Comparison of ENCODE assay signal across 8 cellular contexts in genomic region chr3:58034738-58035511, GRCh38. TPM values are rescaled to one million over a fixed set of nuclear protein-coding genes. Genes with fewer than 3 reads are reported as not detected.
DNase-seq lines count a peak whose midpoint lies in the region; ATAC-seq and TF ChIP-seq lines count a peak whose summit lies in the region.

No MANE protein-coding gene starts in this region.

- H3K27ac Mint-ChIP-seq in Calu3 (ENCODE audit: unreplicated experiment): peak overlapping the region; percentile 35
- H3K27ac Mint-ChIP-seq in activated naive CD4-positive, alpha-beta T cell treated with anti-CD3 and anti-CD28 coated beads, Interleukin-2, amount 10 ng/mL, durations not matched to agents 7 days and 5 days: peak overlapping the region; percentile 85

- CTCF ChIA-PET in Calu3 (lab: Charles Lee): interaction anchor here (0.5 to 0.7 kb wide), 3 partner anchors 15 to 137 kb away, joined by 3 to 5 read pairs (median 3); no protein-coding TSS in a partner anchor
- CTCF ChIA-PET in activated naive CD4-positive, alpha-beta T cell treated with anti-CD3 and anti-CD28 coated beads, Interleukin-2, amount 10 ng/mL, durations not matched to agents 7 days and 5 days (lab: Charles Lee): no interaction called here

- H3K27ac ChIP-seq in left ventricle myocardium inferior (replicated peaks): no peak overlapping the region

- ATAC-seq in GM19438 (IDR thresholded peaks at IDR 0.05; ENCODE audit: low read depth, unreplicated experiment): peak; percentile 96
- ATAC-seq in HG03196 (IDR thresholded peaks at IDR 0.05; ENCODE audit: unreplicated experiment): peak; percentile 96
- peak; percentile 14 for ATAC-seq in sciatic nerve

- H3K4me1 Mint-ChIP-seq in Calu3 (ENCODE audit: low read depth, unreplicated experiment): peaks cover 37% of the 10 kb centered on the region
- peaks cover 42% of the 10 kb centered on the region for H3K4me1 Mint-ChIP-seq in activated naive CD4-positive, alpha-beta T cell treated with anti-CD3 and anti-CD28 coated beads, Interleukin-2, amount 10 ng/mL, durations not matched to agents 7 days and 5 days

- intact Hi-C loops in Calu3 (cut with micrococcal nuclease; ENCODE audit: unreplicated experiment): no loop called here
- intact Hi-C loops in sciatic nerve (cut with DNase I): no loop called here
- intact Hi-C loops in left ventricle myocardium inferior (cut with micrococcal nuclease): no loop called here

- no peaks in the 10 kb centered on the region for H3K9me3 Mint-ChIP-seq in Calu3 (ENCODE audit: low read depth, unreplicated experiment)
- H3K9me3 Mint-ChIP-seq in activated naive CD4-positive, alpha-beta T cell treated with anti-CD3 and anti-CD28 coated beads, Interleukin-2, amount 10 ng/mL, durations not matched to agents 7 days and 5 days: no peaks in the 10 kb centered on the region

- DNase-seq in Calu3: no peak
- peak; percentile 67 for DNase-seq in activated naive CD4-positive, alpha-beta T cell treated with anti-CD3 and anti-CD28 coated beads, Interleukin-2, amount 10 ng/mL, durations not matched to agents 7 days and 5 days
- no peak for DNase-seq in sciatic nerve (ENCODE audit: low spot score)
- no peak for DNase-seq in left ventricle myocardium inferior
- DNase-seq in mucosa of gallbladder (ENCODE audit: low spot score): no peak
- no peak for DNase-seq in glomerular visceral epithelial cell (ENCODE audit: extremely low spot score)

- H3K4me3 ChIP-seq in left ventricle myocardium inferior: no peak overlapping the region

- no peaks in the 10 kb centered on the region for H3K27me3 ChIP-seq in left ventricle myocardium inferior (ENCODE audit: low read depth)

- no peak for TF ChIP-seq CTCF in Calu3 (IDR thresholded peaks at IDR 0.05; ENCODE audit: unreplicated experiment)
- no peak for TF ChIP-seq CTCF in left ventricle myocardium inferior (IDR thresholded peaks at IDR 0.05; ENCODE audit: borderline replicate concordance)

- H3K36me3 ChIP-seq in left ventricle myocardium inferior: no peaks in the 10 kb centered on the region

- BruUV-seq in Calu3 (replicated peaks; lab: Mats Ljungman, UMichigan): no TSS peak

- peaks cover 36% of the 10 kb centered on the region for H3K4me1 ChIP-seq in left ventricle myocardium inferior

- no peaks in the 10 kb centered on the region for H3K27me3 Mint-ChIP-seq in Calu3 (ENCODE audit: unreplicated experiment)
- no peaks in the 10 kb centered on the region for H3K27me3 Mint-ChIP-seq in activated naive CD4-positive, alpha-beta T cell treated with anti-CD3 and anti-CD28 coated beads, Interleukin-2, amount 10 ng/mL, durations not matched to agents 7 days and 5 days

- H3K36me3 Mint-ChIP-seq in Calu3 (ENCODE audit: insufficient read depth, unreplicated experiment): peaks cover 23% of the 10 kb centered on the region
- peaks cover 4% of the 10 kb centered on the region for H3K36me3 Mint-ChIP-seq in activated naive CD4-positive, alpha-beta T cell treated with anti-CD3 and anti-CD28 coated beads, Interleukin-2, amount 10 ng/mL, durations not matched to agents 7 days and 5 days

- H3K4me3 Mint-ChIP-seq in Calu3 (ENCODE audit: low read depth, unreplicated experiment): no peak overlapping the region
- H3K4me3 Mint-ChIP-seq in activated naive CD4-positive, alpha-beta T cell treated with anti-CD3 and anti-CD28 coated beads, Interleukin-2, amount 10 ng/mL, durations not matched to agents 7 days and 5 days: no peak overlapping the region

- no peaks in the 10 kb centered on the region for H3K9me3 ChIP-seq in left ventricle myocardium inferior (replicated peaks)

RNA-seq across cellular contexts. Expression of gene FLNB, which starts 26.7 kb away (rescaled TPM):
- total RNA-seq in Calu3 (2022): 136 and 147 TPM in 2 replicates
- total RNA-seq in sciatic nerve: 514 TPM
- 34.8 TPM for total RNA-seq in left ventricle myocardium inferior
- 119 TPM for total RNA-seq in mucosa of gallbladder

Comparison
In these comparisons a context has a peak if more than half of its experiments do, and no peak if none do; other contexts are left out.
1. ATAC-seq: peak in every context shown above with its lines; median percentile 96 in GM19438; 96 in HG03196; 14 in sciatic nerve.